ENCODE assay signal across 1 cellular context in genomic region chr1:162701286-162701685, GRCh38.
TF ChIP-seq lines count a peak whose summit lies in the region.

No MANE protein-coding gene starts in this region.

TF ChIP-seq in IMR-90, 13 proteins besides CTCF, POLR2A, EP300 and RAD21 (continued from another document):
- TF ChIP-seq CEBPB (IDR thresholded peaks at IDR 0.05; ENCODE audit: low read depth, low read length), result no peak
- TF ChIP-seq RFX5 (IDR thresholded peaks at IDR 0.05; ENCODE audit: low read depth, low read length), result no peak
- no peak for TF ChIP-seq SMC3 (IDR thresholded peaks at IDR 0.05; ENCODE audit: low read depth, low read length)
- no peak for TF ChIP-seq ELK1 (IDR thresholded peaks at IDR 0.05; ENCODE audit: borderline replicate concordance, low read depth, low read length)
- no peak for TF ChIP-seq NFE2L2 (IDR thresholded peaks at IDR 0.05; ENCODE audit: low read depth, low read length)
- no peak for TF ChIP-seq FOS (IDR thresholded peaks at IDR 0.05; ENCODE audit: low read depth, low read length)
- no peak for TF ChIP-seq RCOR1 (IDR thresholded peaks at IDR 0.05; ENCODE audit: insufficient replicate concordance, low read length)
TF ChIP-seq in IMR-90: peak in this region for 0.
